ENCODE assay signal across 8 cellular contexts in the genomic region with DNA sequence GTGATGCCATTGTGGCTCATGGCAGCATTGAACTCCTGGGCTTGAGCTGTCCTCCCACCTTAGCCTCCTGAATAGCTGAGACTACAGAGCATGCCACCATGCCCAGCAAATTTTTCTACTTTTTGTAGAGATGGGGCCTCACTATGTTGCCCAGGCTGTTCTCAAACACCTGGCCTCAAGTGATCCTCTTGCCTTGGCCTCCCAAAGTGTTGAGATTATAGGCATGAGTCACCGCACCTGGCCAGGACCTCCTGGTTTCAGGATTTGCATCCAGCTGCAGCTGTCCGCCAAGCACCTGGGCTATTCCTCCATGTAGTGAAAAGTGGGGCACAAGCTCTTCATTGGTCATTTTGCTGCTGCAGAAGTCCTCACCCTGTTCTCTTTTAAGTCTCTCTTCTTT.
"Had no signal": no experiment of that assay in that cellular context is flagged by ENCODE, and none has a peak within 500 bp of the region (broad histone marks: within the 10 kb centered on the region; RNA-seq: fewer than 3 reads in every experiment).

No MANE protein-coding gene starts in this region.

- H3K27ac Mint-ChIP-seq: H9 had no signal

- DNase-seq: GM23248, GOT3, H9, HCEC 1CT, IMR-90 had no signal

- H3K27ac ChIP-seq: GM23248 had no signal

- H3K4me3 Mint-ChIP-seq: H9 had no signal

- H2AFZ ChIP-seq: GM23248 had no signal

- FAIRE-seq: H54, HTR-8/SVneo, K562 had no signal

- H3K9ac ChIP-seq: GM23248 had no signal

- H3K9me3 Mint-ChIP-seq: H9 had no signal

- H3K4me3 ChIP-seq: GM23248, K562 had no signal
